ENCODE assay signal across 27 cellular contexts in the genomic region with DNA sequence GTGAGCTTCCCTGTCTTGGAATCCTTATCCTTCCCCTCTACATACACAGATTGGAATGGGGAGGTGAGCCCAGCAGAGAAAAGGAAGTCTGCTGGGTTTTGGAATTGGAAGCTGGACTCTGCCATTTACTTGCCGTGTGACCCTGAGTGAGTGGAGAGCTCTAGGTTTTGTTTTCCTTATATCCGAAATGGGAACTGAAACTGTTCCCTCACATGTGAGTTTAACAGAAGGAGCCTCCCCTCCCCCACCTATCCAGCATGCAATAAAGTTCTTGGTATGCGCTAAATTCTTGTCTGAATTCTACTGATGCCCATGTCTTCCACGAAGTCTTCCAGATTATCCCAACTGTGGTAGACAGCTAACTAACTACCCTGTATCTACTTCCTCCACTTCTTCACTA. TPM values are rescaled to one million over a fixed set of nuclear protein-coding genes. Genes with fewer than 3 reads are reported as not detected.
DNase-seq lines count a peak whose midpoint lies in the region; ATAC-seq and TF ChIP-seq lines count a peak whose summit lies in the region.
"Had no signal": no experiment of that assay in that cellular context is flagged by ENCODE, and none has a peak within 500 bp of the region (broad histone marks: within the 10 kb centered on the region; RNA-seq: fewer than 3 reads in every experiment).

No MANE protein-coding gene starts in this region.

- CTCF ChIA-PET in Calu3 (lab: Charles Lee), result interaction anchor here (0.8 kb wide), 1 partner anchor 95 kb away, joined by 4 read pairs; no protein-coding TSS in a partner anchor

- H3K9ac ChIP-seq in neural progenitor cell, result no peak overlapping the region

- no peak for ATAC-seq in GM18870 (IDR thresholded peaks at IDR 0.05; ENCODE audit: unreplicated experiment)
- ATAC-seq: activated T-cell treated with anti-CD3 and anti-CD28 coated beads, Interleukin-2, amount 50 U/mL, for 72 hours; esophagus mucosa; GM23338; lower lobe of right lung; mucosa of descending colon; natural killer cell treated with Interleukin-12 subunit alpha and Interleukin-12 subunit beta and Interleukin-15 and Interleukin-18, amount 100 ng/mL, for 72 hours had no signal

- H3K27ac ChIP-seq in neural progenitor cell, result no peak overlapping the region
- H3K27ac ChIP-seq: lower lobe of right lung, SJSA1, transverse colon had no signal

- H3K4me1 Mint-ChIP-seq in Calu3 (ENCODE audit: low read depth, unreplicated experiment) (peaks cover 32% of the 10 kb centered on the region), neural progenitor cell (peaks cover 49% of the 10 kb centered on the region)
- peaks cover 12% of the 10 kb centered on the region for H3K4me1 Mint-ChIP-seq in activated T-helper 1 cell treated with anti-CD3 and anti-CD28 coated beads, Interleukin-12 subunit alpha, Interleukin-12 subunit beta, Interleukin-2, Interleukin-4 antibody, amounts not matched to agents 30 ng/mL and 10 ng/mL and 1 ng/mL, durations not matched to agents 14 hours and 24 hours and 36 hours (ENCODE audit: low read depth)

- no peak for TF ChIP-seq CTCF in Calu3 (IDR thresholded peaks at IDR 0.05; ENCODE audit: unreplicated experiment)
- TF ChIP-seq CTCF in NB4 (IDR thresholded peaks at IDR 0.05; ENCODE audit: low read depth, low read length), result no peak
- no peak for TF ChIP-seq CTCF in neural progenitor cell (IDR thresholded peaks at IDR 0.05)

- TF ChIP-seq POLR2A in NB4 (IDR thresholded peaks at IDR 0.05; ENCODE audit: extremely low read depth, insufficient read length), result no peak

- H3K4me3 ChIP-seq in NB4 (ENCODE audit: low read depth, low read length) (no peak overlapping the region), neural progenitor cell (no peak overlapping the region)
- H3K4me3 ChIP-seq: GM23338, heart left ventricle, lower lobe of right lung, mucosa of descending colon, SJSA1, transverse colon had no signal

- DNase-seq in Calu3 (no peak), NB4 (ENCODE audit: low read depth) (peak; percentile 21), neural progenitor cell (ENCODE audit: low spot score) (no peak), AG08395 (ENCODE audit: low spot score) (no peak)
- DNase-seq in activated T-helper 1 cell treated with anti-CD3 and anti-CD28 coated beads, Interleukin-12 subunit alpha, Interleukin-12 subunit beta, Interleukin-2, Interleukin-4 antibody, amounts not matched to agents 30 ng/mL and 10 ng/mL and 1 ng/mL, durations not matched to agents 14 hours and 24 hours and 36 hours (ENCODE audit: low spot score), result no peak
- no peak for DNase-seq in activated CD4-positive, alpha-beta T cell treated with anti-CD3 and anti-CD28 coated beads for 1 hour
- DNase-seq: activated CD4-positive, CD25-positive, alpha-beta regulatory T cell; activated naive CD4-positive, alpha-beta T cell; activated T-cell treated with anti-CD3 and anti-CD28 coated beads, Interleukin-2, amount 50 U/mL, for 72 hours; caudate nucleus; CD4-positive, CD25-positive, alpha-beta regulatory T cell; dermis blood vessel endothelial cell; heart left ventricle; lower lobe of right lung; NCI-H1417; NCI-H2029 treated with DMSO at 0.1 percent for 48 hours; NCI-H524 treated with DMSO at 0.1 percent for 48 hours; stimulated activated CD4-positive, alpha-beta T cell treated with anti-CD3 and anti-CD28 coated beads, Interleukin-4, amount 100 ng/mL, for 24 hours; transverse colon had no signal

- no peaks in the 10 kb centered on the region for H3F3A ChIP-seq in neural progenitor cell (ENCODE audit: low read depth)

- no peaks in the 10 kb centered on the region for H3K36me3 ChIP-seq in neural progenitor cell
- H3K36me3 ChIP-seq: heart left ventricle, lower lobe of right lung, SJSA1, transverse colon had no signal

- no peak overlapping the region for H2AFZ ChIP-seq in neural progenitor cell (replicated peaks)
- H2AFZ ChIP-seq: GM23338 had no signal

- H4K20me1 ChIP-seq in neural progenitor cell (ENCODE audit: low read depth), result no peaks in the 10 kb centered on the region

- no peaks in the 10 kb centered on the region for H3K9me3 Mint-ChIP-seq in Calu3 (ENCODE audit: low read depth, unreplicated experiment)
- no peaks in the 10 kb centered on the region for H3K9me3 Mint-ChIP-seq in activated T-helper 1 cell treated with anti-CD3 and anti-CD28 coated beads, Interleukin-12 subunit alpha, Interleukin-12 subunit beta, Interleukin-2, Interleukin-4 antibody, amounts not matched to agents 30 ng/mL and 10 ng/mL and 1 ng/mL, durations not matched to agents 14 hours and 24 hours and 36 hours
- no peaks in the 10 kb centered on the region for H3K9me3 Mint-ChIP-seq in neural progenitor cell
- H3K9me3 Mint-ChIP-seq: activated T-cell treated with anti-CD3 and anti-CD28 coated beads, Interleukin-2, amount 50 U/mL, for 72 hours; GM23338; IgD-negative memory B cell; natural killer cell treated with Interleukin-12 subunit alpha and Interleukin-12 subunit beta and Interleukin-15 and Interleukin-18, amount 100 ng/mL, for 72 hours; T-helper 1 cell treated with Interleukin-12 subunit alpha and Interleukin-12 subunit beta and Interleukin-4 antibody, amounts not matched to agents 30 μg/mL and 1 μg/mL, for 36 hours had no signal

- no peak overlapping the region for H3K4me3 Mint-ChIP-seq in Calu3 (ENCODE audit: low read depth, unreplicated experiment)
- no peak overlapping the region for H3K4me3 Mint-ChIP-seq in activated T-helper 1 cell treated with anti-CD3 and anti-CD28 coated beads, Interleukin-12 subunit alpha, Interleukin-12 subunit beta, Interleukin-2, Interleukin-4 antibody, amounts not matched to agents 30 ng/mL and 10 ng/mL and 1 ng/mL, durations not matched to agents 14 hours and 24 hours and 36 hours
- no peak overlapping the region for H3K4me3 Mint-ChIP-seq in neural progenitor cell
- H3K4me3 Mint-ChIP-seq: activated T-cell treated with anti-CD3 and anti-CD28 coated beads, Interleukin-2, amount 50 U/mL, for 72 hours; CD4-positive, CD25-positive, alpha-beta regulatory T cell; GM23338; IgD-negative memory B cell; natural killer cell treated with Interleukin-12 subunit alpha and Interleukin-12 subunit beta and Interleukin-15 and Interleukin-18, amount 100 ng/mL, for 72 hours; T-helper 1 cell treated with Interleukin-12 subunit alpha and Interleukin-12 subunit beta and Interleukin-4 antibody, amounts not matched to agents 30 μg/mL and 1 μg/mL, for 36 hours had no signal

- peaks cover 14% of the 10 kb centered on the region for H3K4me1 ChIP-seq in neural progenitor cell

- no TSS peak for BruUV-seq in Calu3 (replicated peaks; lab: Mats Ljungman, UMichigan)

- H3K27me3 Mint-ChIP-seq in Calu3 (ENCODE audit: unreplicated experiment), result peaks cover 10% of the 10 kb centered on the region
- H3K27me3 Mint-ChIP-seq in activated T-helper 1 cell treated with anti-CD3 and anti-CD28 coated beads, Interleukin-12 subunit alpha, Interleukin-12 subunit beta, Interleukin-2, Interleukin-4 antibody, amounts not matched to agents 30 ng/mL and 10 ng/mL and 1 ng/mL, durations not matched to agents 14 hours and 24 hours and 36 hours (ENCODE audit: insufficient read depth), result peaks cover 12% of the 10 kb centered on the region
- peaks cover 19% of the 10 kb centered on the region for H3K27me3 Mint-ChIP-seq in neural progenitor cell (ENCODE audit: insufficient read depth, low read depth)
- H3K27me3 Mint-ChIP-seq: IgD-negative memory B cell had no signal

- intact Hi-C loops in Calu3 (cut with micrococcal nuclease; ENCODE audit: unreplicated experiment), result no loop called here
- intact Hi-C loops in activated T-helper 1 cell treated with anti-CD3 and anti-CD28 coated beads, Interleukin-12 subunit alpha, Interleukin-12 subunit beta, Interleukin-2, Interleukin-4 antibody, amounts not matched to agents 30 ng/mL and 10 ng/mL and 1 ng/mL, durations not matched to agents 14 hours and 24 hours and 36 hours (cut with micrococcal nuclease), result no loop called here

- no peak overlapping the region for H3K4me2 ChIP-seq in neural progenitor cell
- H3K4me2 ChIP-seq: GM23338 had no signal

- H3K27ac Mint-ChIP-seq in Calu3 (ENCODE audit: unreplicated experiment) (peak overlapping the region; percentile 1), neural progenitor cell (peak overlapping the region; percentile 3)
- H3K27ac Mint-ChIP-seq in activated T-helper 1 cell treated with anti-CD3 and anti-CD28 coated beads, Interleukin-12 subunit alpha, Interleukin-12 subunit beta, Interleukin-2, Interleukin-4 antibody, amounts not matched to agents 30 ng/mL and 10 ng/mL and 1 ng/mL, durations not matched to agents 14 hours and 24 hours and 36 hours, result peak overlapping the region; percentile 11
- H3K27ac Mint-ChIP-seq: activated T-cell treated with anti-CD3 and anti-CD28 coated beads, Interleukin-2, amount 50 U/mL, for 72 hours; GM23338; IgD-negative memory B cell; natural killer cell treated with Interleukin-12 subunit alpha and Interleukin-12 subunit beta and Interleukin-15 and Interleukin-18, amount 100 ng/mL, for 72 hours; T-helper 1 cell treated with Interleukin-12 subunit alpha and Interleukin-12 subunit beta and Interleukin-4 antibody, amounts not matched to agents 30 μg/mL and 1 μg/mL, for 36 hours had no signal

- H3K27me3 ChIP-seq in neural progenitor cell, result no peaks in the 10 kb centered on the region
- H3K27me3 ChIP-seq: heart left ventricle, SJSA1, transverse colon had no signal

- H3K79me2 ChIP-seq in neural progenitor cell (ENCODE audit: low read depth), result no peaks in the 10 kb centered on the region

- H3K9me3 ChIP-seq in neural progenitor cell (ENCODE audit: low read depth), result no peaks in the 10 kb centered on the region
- H3K9me3 ChIP-seq: heart left ventricle, lower lobe of right lung, mucosa of descending colon, SJSA1, transverse colon had no signal

- H3K36me3 Mint-ChIP-seq in Calu3 (ENCODE audit: insufficient read depth, unreplicated experiment) (peaks cover 23% of the 10 kb centered on the region), neural progenitor cell (no peaks in the 10 kb centered on the region)
- no peaks in the 10 kb centered on the region for H3K36me3 Mint-ChIP-seq in activated T-helper 1 cell treated with anti-CD3 and anti-CD28 coated beads, Interleukin-12 subunit alpha, Interleukin-12 subunit beta, Interleukin-2, Interleukin-4 antibody, amounts not matched to agents 30 ng/mL and 10 ng/mL and 1 ng/mL, durations not matched to agents 14 hours and 24 hours and 36 hours (ENCODE audit: low read depth)
- H3K36me3 Mint-ChIP-seq: CD4-positive, CD25-positive, alpha-beta regulatory T cell; natural killer cell treated with Interleukin-12 subunit alpha and Interleukin-12 subunit beta and Interleukin-15 and Interleukin-18, amount 100 ng/mL, for 72 hours had no signal

RNA-seq across cellular contexts. Expression of a gene that starts 58.7 kb away (rescaled TPM):
- 45.1 and 45.3 TPM in 2 replicates for total RNA-seq in Calu3 (2022)
- total RNA-seq in activated T-helper 1 cell treated with anti-CD3 and anti-CD28 coated beads, Interleukin-12 subunit alpha, Interleukin-12 subunit beta, Interleukin-2, Interleukin-4 antibody, amounts not matched to agents 30 ng/mL and 10 ng/mL and 1 ng/mL, durations not matched to agents 14 hours and 24 hours and 36 hours, result 29.7 and 32.5 TPM in 2 replicates
- 6.8 and 8.2 TPM in 2 replicates for total RNA-seq in neural progenitor cell (ENCODE audit: low replicate concordance)
